Comparison of ENCODE assay signal across 12 cellular contexts in genomic region chr16:27398894-27399853, GRCh38. TPM values are rescaled to one million over a fixed set of nuclear protein-coding genes. Genes with fewer than 3 reads are reported as not detected.
DNase-seq lines count a peak whose midpoint lies in the region; ATAC-seq, FAIRE-seq and TF ChIP-seq lines count a peak whose summit lies in the region.
"Had no signal": no experiment of that assay in that cellular context is flagged by ENCODE, and none has a peak within 500 bp of the region (broad histone marks: within the 10 kb centered on the region; RNA-seq: fewer than 3 reads in every experiment).

No MANE protein-coding gene starts in this region.

- CTCF ChIA-PET in Caco-2 (lab: Charles Lee) = no interaction called here

- H3K9me3 Mint-ChIP-seq in natural killer cell = peaks cover 0 to 7% of the 10 kb centered on the region in 2 donors
- no peaks in the 10 kb centered on the region for H3K9me3 Mint-ChIP-seq in Caco-2 (ENCODE audit: unreplicated experiment)

- H3K4me1 Mint-ChIP-seq in natural killer cell (peaks cover 62 to 64% of the 10 kb centered on the region in 2 donors), Caco-2 (ENCODE audit: low read depth, unreplicated experiment) (no peaks in the 10 kb centered on the region)

- no peaks in the 10 kb centered on the region for H3K4me1 ChIP-seq in Caco-2

- no peaks in the 10 kb centered on the region for H3K36me3 ChIP-seq in Caco-2 (ENCODE audit: control insufficient read depth, insufficient read depth, low read length)
- H3K36me3 ChIP-seq: brain microvascular endothelial cell had no signal

- BruUV-seq in Caco-2 (replicated peaks; lab: Mats Ljungman, UMichigan) = no TSS peak

- TF ChIP-seq CTCF in natural killer cell (IDR thresholded peaks at IDR 0.05) (no peak), Caco-2 (IDR thresholded peaks at IDR 0.05; ENCODE audit: insufficient read depth in 1 of 2, low read depth in 1 of 2, low read length in 1 of 2, severe bottlenecking in 1 of 2, unreplicated experiment in 1 of 2) (no peak), D721Med (IDR thresholded peaks at IDR 0.05; ENCODE audit: insufficient read depth, missing control alignments) (no peak)

- POLR2A ChIA-PET in Caco-2 (lab: Charles Lee) = no interaction called here

- H3K9me3 ChIP-seq in Caco-2 = 0 out of 2 replicates have a peak, but pooled peaks cover 3% of the 10 kb centered on the region

- H3K36me3 Mint-ChIP-seq in natural killer cell = peaks cover 8% of the 10 kb centered on the region
- no peaks in the 10 kb centered on the region for H3K36me3 Mint-ChIP-seq in Caco-2 (ENCODE audit: insufficient read depth, unreplicated experiment)

- H3K27ac Mint-ChIP-seq in natural killer cell (peak overlapping the region; percentile 84 to 99), Caco-2 (ENCODE audit: unreplicated experiment) (no peak overlapping the region)

- FAIRE-seq in D721Med (lab: Jason Lieb, UNC) = no peak
- FAIRE-seq: keratinocyte had no signal

- intact Hi-C loops in natural killer cell (cut with micrococcal nuclease) = no loop called here
- intact Hi-C loops in Caco-2 (cut with micrococcal nuclease; ENCODE audit: unreplicated experiment) = no loop called here

- H3K27me3 Mint-ChIP-seq in natural killer cell (ENCODE audit: low read depth in 2 of 2) (no peaks in the 10 kb centered on the region), Caco-2 (ENCODE audit: insufficient read depth, unreplicated experiment) (peaks cover 6% of the 10 kb centered on the region)

- ATAC-seq in GM18861 (IDR thresholded peaks at IDR 0.05; ENCODE audit: unreplicated experiment) (peak; percentile 32), HG02759 (IDR thresholded peaks at IDR 0.05; ENCODE audit: unreplicated experiment) (peak; percentile 31), natural killer cell (no peak)

- H3K27me3 ChIP-seq in Caco-2 (replicated peaks; ENCODE audit: control insufficient read depth, insufficient read depth, low read length) = no peaks in the 10 kb centered on the region
- H3K27me3 ChIP-seq: brain microvascular endothelial cell had no signal

- H3K4me3 Mint-ChIP-seq in natural killer cell (peak overlapping the region; percentile 57), Caco-2 (ENCODE audit: unreplicated experiment) (no peak overlapping the region)

- H3K4me3 ChIP-seq in Caco-2 (ENCODE audit: low read depth, low read length) = no peak overlapping the region

- DNase-seq in SKM-1 (lab: John Stamatoyannopoulos, UW; ENCODE audit: unreplicated experiment) = peak; percentile 61
- no peak for DNase-seq in natural killer cell
- DNase-seq in Caco-2 = no peak
- DNase-seq in D721Med (ENCODE audit: insufficient read length, low spot score) = no peak
- no peak for DNase-seq in foreskin melanocyte
- DNase-seq: brain microvascular endothelial cell; Right ventricle myocardium superior; stimulated activated CD4-positive, alpha-beta T cell treated with anti-CD3 and anti-CD28 coated beads, Interleukin-1b, Interleukin-23, amount 100 ng/mL, for 48 hours had no signal

RNA-seq across cellular contexts. Expression of gene IL21R, which starts 2.8 kb away (rescaled TPM):
- 10 to 100 TPM; 24.3 to 45.7 (median 26.5) TPM for total RNA-seq in natural killer cell
- 0.07 and 0.12 TPM in 2 replicates for total RNA-seq in Caco-2 (2022)
- total RNA-seq: G401 had no signal

Comparison
In these comparisons a context has a peak if more than half of its experiments do, and no peak if none do; other contexts are left out.
1. ATAC-seq: peak in GM18861 (single experiment) and HG02759 (single experiment); none in natural killer cell (0 of 3).
2. RNA of gene IL21R, which starts 2.8 kb away (total RNA-seq): 24.3 to 45.7 TPM in natural killer cell; 0.07 to 0.12 TPM in Caco-2; every median in the first group is over 10 times any median in the second.